22 cellular contexts compared by ENCODE assay signal in the genomic region with DNA sequence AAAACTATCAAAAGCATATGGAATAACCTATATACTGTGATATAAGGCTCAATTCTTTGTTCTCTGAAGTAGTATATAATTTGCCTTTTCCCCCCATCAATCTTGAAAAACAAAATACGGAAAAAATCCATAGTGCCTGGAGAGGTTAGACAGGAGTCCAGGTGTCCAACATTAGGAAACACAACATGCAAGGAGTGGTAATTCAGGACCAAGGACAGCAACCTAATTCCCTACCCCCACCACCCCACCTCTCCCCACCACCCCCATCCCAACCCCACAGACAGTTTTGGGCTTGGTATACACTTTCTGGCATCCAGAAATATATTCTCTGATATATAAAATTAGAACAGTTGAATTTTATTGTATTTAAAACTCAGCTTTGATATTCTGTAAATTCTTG. TPM values are rescaled to one million over a fixed set of nuclear protein-coding genes. Genes with fewer than 3 reads are reported as not detected.
DNase-seq lines count a peak whose midpoint lies in the region; ATAC-seq, FAIRE-seq and TF ChIP-seq lines count a peak whose summit lies in the region.
"Had no signal": no experiment of that assay in that cellular context is flagged by ENCODE, and none has a peak within 500 bp of the region (broad histone marks: within the 10 kb centered on the region; RNA-seq: fewer than 3 reads in every experiment).

No MANE protein-coding gene starts in this region.

- H3K27ac Mint-ChIP-seq in GM23338, result no peak overlapping the region
- no peak overlapping the region for H3K27ac Mint-ChIP-seq in activated CD4-positive, alpha-beta T cell treated with anti-CD3 and anti-CD28 coated beads, Interleukin-2, amount 10 ng/mL, durations not matched to agents 7 days and 5 days
- H3K27ac Mint-ChIP-seq: CD4-positive, alpha-beta memory T cell; HFFc6 had no signal

- POLR2A ChIA-PET in HEK293 (lab: Yijun Ruan, JAX), result no interaction called here
- POLR2A ChIA-PET in K562 (lab: Yijun Ruan, JAX), result no interaction called here
- POLR2A ChIA-PET in activated CD4-positive, alpha-beta T cell treated with anti-CD3 and anti-CD28 coated beads, Interleukin-2, amount 10 ng/mL, durations not matched to agents 7 days and 5 days (lab: Charles Lee), result no interaction called here

- H3K4me1 Mint-ChIP-seq in GM23338, result no peaks in the 10 kb centered on the region; the same call in 2 of the 3 replicates
- no peaks in the 10 kb centered on the region for H3K4me1 Mint-ChIP-seq in activated CD4-positive, alpha-beta T cell treated with anti-CD3 and anti-CD28 coated beads, Interleukin-2, amount 10 ng/mL, durations not matched to agents 7 days and 5 days
- H3K4me1 Mint-ChIP-seq: CD4-positive, alpha-beta memory T cell had no signal

- H3K36me3 Mint-ChIP-seq in GM23338 (ENCODE audit: low read depth), result no peaks in the 10 kb centered on the region
- H3K36me3 Mint-ChIP-seq in activated CD4-positive, alpha-beta T cell treated with anti-CD3 and anti-CD28 coated beads, Interleukin-2, amount 10 ng/mL, durations not matched to agents 7 days and 5 days (ENCODE audit: low read depth), result no peaks in the 10 kb centered on the region
- H3K36me3 Mint-ChIP-seq: CD4-positive, alpha-beta memory T cell had no signal

- TF ChIP-seq CTCF in GM23338 (conservative IDR thresholded peaks at IDR 0.05; ENCODE audit: low read depth in 2 of 2) (no peak), HEK293 (tag by site-specific recombination; IDR thresholded peaks at IDR 0.05) (no peak), K562 (IDR thresholded peaks at IDR 0.05 in 2 of 3, conservative IDR thresholded peaks at IDR 0.05 in 1 of 3; ENCODE audit: insufficient read depth in 2 of 3, low read depth in 1 of 3, low read length in 3 of 3) (no peak), liver (IDR thresholded peaks at IDR 0.05; ENCODE audit: low read depth, low read length, missing input control) (no peak)

- CTCF ChIA-PET in HEK293 (lab: Yijun Ruan, JAX), result no interaction called here
- CTCF ChIA-PET in K562 (lab: Yijun Ruan, JAX; ENCODE audit: low intra/inter-chr PET ratio), result no interaction called here
- CTCF ChIA-PET in activated CD4-positive, alpha-beta T cell treated with anti-CD3 and anti-CD28 coated beads, Interleukin-2, amount 10 ng/mL, durations not matched to agents 7 days and 5 days (lab: Charles Lee), result no interaction called here

- intact Hi-C loops in K562 (cut with micrococcal nuclease), result no loop called here

- H3K9me1 ChIP-seq in K562 (ENCODE audit: control insufficient read depth, insufficient read depth, low read length), result no peaks in the 10 kb centered on the region

- H3K4me3 ChIP-seq in GM23338, result no peak overlapping the region
- H3K4me3 ChIP-seq in HEK293 (ENCODE audit: low read depth, low read length), result no peak overlapping the region
- no peak overlapping the region for H3K4me3 ChIP-seq in K562
- H3K4me3 ChIP-seq in liver (ENCODE audit: low read depth in 1 of 3, low read length in 3 of 3), result no peak overlapping the region
- H3K4me3 ChIP-seq: BLaER1 had no signal

- no peaks in the 10 kb centered on the region for H3K79me2 ChIP-seq in GM23338 (replicated peaks; ENCODE audit: insufficient read depth)
- H3K79me2 ChIP-seq in K562 (ENCODE audit: control insufficient read depth, insufficient read depth, low read length), result no peaks in the 10 kb centered on the region

- H3K9ac ChIP-seq in K562 (ENCODE audit: insufficient read depth in 1 of 2, low read depth in 2 of 2, low read length in 2 of 2) (no peak overlapping the region), liver (ENCODE audit: low read depth in 1 of 2, low read length in 2 of 2) (no peak overlapping the region)
- H3K9ac ChIP-seq: BLaER1 had no signal

- 0% methylated on average over 1 of the region's 1 CpG for WGBS in K562 (ENCODE audit: insufficient coverage, low coverage, missing lambda C conversion rate)
- WGBS in liver, result 65% methylated on average over 1 of the region's 1 CpG

- no peak overlapping the region for H3K4me2 ChIP-seq in GM23338
- H3K4me2 ChIP-seq in K562 (ENCODE audit: insufficient read depth, low read length), result no peak overlapping the region
- H3K4me2 ChIP-seq: BLaER1 had no signal

- peak; percentile 30 for DNase-seq in GM23338 (ENCODE audit: low spot score)
- DNase-seq in K562 (ENCODE audit: extremely low read depth in 1 of 4, low spot score in 3 of 4), result peak; percentile 4 to 10 (median 8)
- DNase-seq in activated CD4-positive, alpha-beta T cell treated with anti-CD3 and anti-CD28 coated beads, Interleukin-2, amount 10 ng/mL, durations not matched to agents 7 days and 5 days, result no peak
- DNase-seq: ACHN; Caco-2; CD4-positive, alpha-beta memory T cell; DMS153; HFFc6; NCI-H1417; NCI-H187; NCI-H446; NCI-H526 treated with DMSO at 0.1 percent for 48 hours; PC-3; RPMI8226; SHP77 had no signal

- no peaks in the 10 kb centered on the region for H3K27me3 Mint-ChIP-seq in GM23338 (ENCODE audit: insufficient read depth, low read depth, poor library complexity)
- H3K27me3 Mint-ChIP-seq in activated CD4-positive, alpha-beta T cell treated with anti-CD3 and anti-CD28 coated beads, Interleukin-2, amount 10 ng/mL, durations not matched to agents 7 days and 5 days, result no peaks in the 10 kb centered on the region

- no peaks in the 10 kb centered on the region for H3K9me2 ChIP-seq in GM23338 (ENCODE audit: insufficient read depth)

- H3K27me3 ChIP-seq in GM23338 (ENCODE audit: insufficient read depth) (no peaks in the 10 kb centered on the region), K562 (ENCODE audit: control insufficient read depth in 2 of 2, insufficient read depth in 2 of 2, low read length in 2 of 2) (no peaks in the 10 kb centered on the region; a peak in 1 of 5 replicates), liver (ENCODE audit: control insufficient read depth in 4 of 4, insufficient read depth in 4 of 4, low read length in 3 of 4) (no peaks in the 10 kb centered on the region)
- H3K27me3 ChIP-seq: BLaER1 had no signal

- BruUV-seq in K562 (replicated peaks; lab: Mats Ljungman, UMichigan), result no TSS peak

- no peaks in the 10 kb centered on the region for H3K4me1 ChIP-seq in GM23338 (ENCODE audit: insufficient read depth)
- no peaks in the 10 kb centered on the region for H3K4me1 ChIP-seq in HEK293 (ENCODE audit: control insufficient read depth, insufficient read depth, low read length)
- no peaks in the 10 kb centered on the region for H3K4me1 ChIP-seq in K562 (replicated peaks in 1 of 2; ENCODE audit: control insufficient read depth in 2 of 2, insufficient read depth in 2 of 2, low read length in 2 of 2)
- H3K4me1 ChIP-seq in liver (ENCODE audit: control insufficient read depth in 4 of 4, insufficient read depth in 4 of 4, low read length in 3 of 4), result no peaks in the 10 kb centered on the region
- H3K4me1 ChIP-seq: BLaER1, Caco-2 had no signal

- H4K20me1 ChIP-seq in GM23338 (replicated peaks; ENCODE audit: insufficient read depth), result no peaks in the 10 kb centered on the region
- H4K20me1 ChIP-seq in K562 (replicated peaks; ENCODE audit: control insufficient read depth, insufficient read depth, low read length), result no peaks in the 10 kb centered on the region
- H4K20me1 ChIP-seq: BLaER1 had no signal

- no peak for FAIRE-seq in K562 (lab: Jason Lieb, UNC)
- FAIRE-seq: G401.6, GM18507 had no signal

- H3K9me3 Mint-ChIP-seq in GM23338, result no peaks in the 10 kb centered on the region
- no peaks in the 10 kb centered on the region for H3K9me3 Mint-ChIP-seq in activated CD4-positive, alpha-beta T cell treated with anti-CD3 and anti-CD28 coated beads, Interleukin-2, amount 10 ng/mL, durations not matched to agents 7 days and 5 days
- H3K9me3 Mint-ChIP-seq: HFFc6 had no signal

- no peaks in the 10 kb centered on the region for H3F3A ChIP-seq in GM23338 (replicated peaks; ENCODE audit: low read depth)

- H3K27ac ChIP-seq in GM23338 (ENCODE audit: low read depth) (no peak overlapping the region), HEK293 (ENCODE audit: extremely low read depth, low read depth, low read length) (no peak overlapping the region), K562 (ENCODE audit: extremely low read depth, low read depth, low read length) (no peak overlapping the region), liver (ENCODE audit: low read depth in 1 of 2, low read length in 2 of 2) (no peak overlapping the region)
- H3K27ac ChIP-seq: BLaER1 had no signal

- H2AFZ ChIP-seq in GM23338 (no peak overlapping the region), K562 (ENCODE audit: low read depth, low read length) (no peak overlapping the region)

- ATAC-seq in GM23338, result no peak
- ATAC-seq in K562, result no peak
- ATAC-seq in HG02973 (IDR thresholded peaks at IDR 0.05; ENCODE audit: unreplicated experiment), result no peak
- no peak for ATAC-seq in GM21367 (IDR thresholded peaks at IDR 0.05; ENCODE audit: unreplicated experiment)
- ATAC-seq: PC-3 had no signal

- H3K9me3 ChIP-seq in HEK293 (ENCODE audit: control insufficient read depth, insufficient read depth, low read depth, low read length), result no peaks in the 10 kb centered on the region
- H3K9me3 ChIP-seq in K562 (replicated peaks; ENCODE audit: control insufficient read depth, insufficient read depth, low read depth, low read length), result no peaks in the 10 kb centered on the region
- H3K9me3 ChIP-seq in liver (ENCODE audit: control insufficient read depth in 4 of 4, low read length in 3 of 4), result no peaks in the 10 kb centered on the region
- H3K9me3 ChIP-seq: BLaER1, Caco-2 had no signal

- no peak for TF ChIP-seq POLR2A in K562 (conservative IDR thresholded peaks at IDR 0.05)

- H3K4me3 Mint-ChIP-seq in GM23338, result no peak overlapping the region
- H3K4me3 Mint-ChIP-seq in activated CD4-positive, alpha-beta T cell treated with anti-CD3 and anti-CD28 coated beads, Interleukin-2, amount 10 ng/mL, durations not matched to agents 7 days and 5 days, result no peak overlapping the region
- H3K4me3 Mint-ChIP-seq: CD4-positive, alpha-beta memory T cell; HFFc6 had no signal

- H3K36me3 ChIP-seq in GM23338 (ENCODE audit: insufficient read depth), result no peaks in the 10 kb centered on the region
- no peaks in the 10 kb centered on the region for H3K36me3 ChIP-seq in HEK293 (ENCODE audit: control insufficient read depth in 2 of 2, insufficient read depth in 1 of 2, low read length in 2 of 2)
- H3K36me3 ChIP-seq in K562 (ENCODE audit: control insufficient read depth, insufficient read depth, low read length), result no peaks in the 10 kb centered on the region
- no peaks in the 10 kb centered on the region for H3K36me3 ChIP-seq in liver (ENCODE audit: control insufficient read depth in 4 of 4, insufficient read depth in 3 of 4, low read depth in 1 of 4, low read length in 3 of 4)
- H3K36me3 ChIP-seq: BLaER1 had no signal

- in situ Hi-C loops in K562 (cut with MboI), result no loop called here

- TF ChIP-seq RAD21 in K562 (CRISPR knock-in tag; conservative IDR thresholded peaks at IDR 0.05 in 1 of 2, IDR thresholded peaks at IDR 0.05 in 1 of 2) (no peak), liver (IDR thresholded peaks at IDR 0.05) (no peak)

- TF ChIP-seq EP300 in K562 (IDR thresholded peaks at IDR 0.05; ENCODE audit: low read length), result no peak

RNA-seq across cellular contexts. Expression of a gene that starts 55.1 kb away (rescaled TPM):
- 28.5 and 40.2 TPM in 2 replicates for total RNA-seq in GM23338 (2014; rRNA removed; shearing (Covaris generic))
- 20.5 and 24.8 TPM in 2 replicates for polyA plus RNA-seq in GM23338 (2016; fragmentation: Nextera tagmentation; extraction: Ambion mirVana)
- total RNA-seq in K562 (2011; cell fraction: chromatin; rRNA removed; ENCODE audit: low replicate concordance), result 8.4 and 8.8 TPM in 2 replicates
- 6.8 and 9.2 TPM in 2 replicates for total RNA-seq in K562 (2011; cell fraction: nucleolus; rRNA removed)
- total RNA-seq in K562 (2011; cell fraction: nucleoplasm; rRNA removed), result 7.3 and 11.3 TPM in 2 replicates
- 8.8 and 9.7 TPM in 2 replicates for total RNA-seq in K562 (2014; rRNA removed)
- total RNA-seq in K562 (2014; rRNA removed; fragmentation: Illumina TruSeq; extraction: Trizol), result 12.6 and 13.1 TPM in 2 replicates
- 6.5 and 7.2 TPM in 2 replicates for total RNA-seq in K562 (2015; rRNA removed; fragmentation: Illumina TruSeq; extraction: Trizol)
- 10.7 and 13.9 TPM in 2 replicates for total RNA-seq in K562 (2021)
- polyA plus RNA-seq in K562 (2011; rRNA removed), result 16.1 and 16.5 TPM in 2 replicates
- polyA plus RNA-seq in K562 (2011; cell fraction: cytosol; rRNA removed), result 10.0 and 19.9 TPM in 2 replicates
- 6.8 and 9.2 TPM in 2 replicates for polyA plus RNA-seq in K562 (2011; cell fraction: nucleus; rRNA removed)
- polyA plus RNA-seq in K562 (2012), result 8.2 and 13.2 TPM in 2 replicates
- 7.7 and 8.2 TPM in 2 replicates for polyA plus RNA-seq in K562 (2014; fragmentation: Illumina TruSeq; extraction: Trizol)
- 10 to 100 TPM; 26.1 to 29.1 TPM for polyA plus RNA-seq in K562 (2014; fragmentation: Nextera tagmentation; extraction: Ambion mirVana)
- polyA plus RNA-seq in K562 (2014; rRNA removed), result 10.4 and 10.8 TPM in 2 replicates
- 8.5 and 9.7 TPM in 2 replicates for polyA minus RNA-seq in K562 (2011; rRNA and poly(A)+ RNA removed)
- 1.5 and 5.2 TPM in 2 replicates for polyA minus RNA-seq in K562 (2011; cell fraction: cytosol; rRNA and poly(A)+ RNA removed)
- 5.1 and 6.4 TPM in 2 replicates for polyA minus RNA-seq in K562 (2011; cell fraction: nucleus; rRNA and poly(A)+ RNA removed)
- 10 to 100 TPM in 1 of 2 donors, 1 to 10 TPM in 1; 9.9 to 13.7 TPM for total RNA-seq in liver
- 10 to 100 TPM; 11.8 to 21.6 TPM for polyA plus RNA-seq in liver
- total RNA-seq in activated CD4-positive, alpha-beta T cell treated with anti-CD3 and anti-CD28 coated beads, Interleukin-2, amount 10 ng/mL, durations not matched to agents 7 days and 5 days, result 10 to 100 TPM; 11.7 to 12.0 TPM
